27 cellular contexts compared by ENCODE assay signal in genomic region chr12:102534899-102535298, GRCh38. TPM values are rescaled to one million over a fixed set of nuclear protein-coding genes. Genes with fewer than 3 reads are reported as not detected.
DNase-seq lines count a peak whose midpoint lies in the region; ATAC-seq and TF ChIP-seq lines count a peak whose summit lies in the region.
"Had no signal": no experiment of that assay in that cellular context is flagged by ENCODE, and none has a peak within 500 bp of the region (broad histone marks: within the 10 kb centered on the region; RNA-seq: fewer than 3 reads in every experiment).

No MANE protein-coding gene starts in this region.

- no peak overlapping the region for H3K9ac ChIP-seq in GM23248

- in situ Hi-C loops in GM23248 (cut with MboI), result no loop called here

- H3K27ac Mint-ChIP-seq in type B pancreatic cell, result peak overlapping the region; percentile 53
- no peak overlapping the region for H3K27ac Mint-ChIP-seq in activated naive CD4-positive, alpha-beta T cell treated with anti-CD3 and anti-CD28 coated beads for 36 hours
- H3K27ac Mint-ChIP-seq: activated CD4-positive, alpha-beta memory T cell treated with anti-CD3 and anti-CD28 coated beads for 36 hours; activated naive CD8-positive, alpha-beta T cell; activated T-helper 2 cell treated with anti-CD3 and anti-CD28 coated beads, Interferon-gamma antibody, Interleukin-2, Interleukin-4, amounts not matched to agents 10 μg/mL and 5 μg/mL and 100 μg/mL, durations not matched to agents 14 hours and 24 hours and 36 hours; B cell; CD8-positive, alpha-beta memory T cell had no signal

- H3K9me3 ChIP-seq in GM23248 (ENCODE audit: low read depth), result no peaks in the 10 kb centered on the region
- H3K9me3 ChIP-seq in SJSA1 (replicated peaks), result no peaks in the 10 kb centered on the region
- H3K9me3 ChIP-seq: right lobe of liver, thyroid gland had no signal

- H3K27me3 ChIP-seq in GM23248 (replicated peaks; ENCODE audit: insufficient read depth) (no peaks in the 10 kb centered on the region), SJSA1 (replicated peaks) (no peaks in the 10 kb centered on the region)
- H3K27me3 ChIP-seq: right lobe of liver, thyroid gland had no signal

- no peak for TF ChIP-seq CTCF in foreskin fibroblast (IDR thresholded peaks at IDR 0.05; ENCODE audit: low read depth, low read length)
- no peak for TF ChIP-seq CTCF in type B pancreatic cell (conservative IDR thresholded peaks at IDR 0.05)

- H3K36me3 ChIP-seq in GM23248 (ENCODE audit: low read depth) (no peaks in the 10 kb centered on the region), SJSA1 (no peaks in the 10 kb centered on the region)
- H3K36me3 ChIP-seq: right lobe of liver, thyroid gland had no signal

- H4K20me1 ChIP-seq in GM23248 (ENCODE audit: insufficient read depth), result no peaks in the 10 kb centered on the region

- DNase-seq in GM23248, result peak; percentile 73
- DNase-seq in SJSA1 (ENCODE audit: low read depth in 1 of 2, low spot score in 2 of 2), result peak in 1 of 2 experiments; percentile 40
- peak; percentile 49 to 69 for DNase-seq in foreskin fibroblast
- DNase-seq in type B pancreatic cell (ENCODE audit: extremely low spot score, unreplicated experiment), result peak; percentile 69
- DNase-seq in glomerular visceral epithelial cell (ENCODE audit: extremely low spot score), result no peak
- DNase-seq in Ammon's horn (ENCODE audit: low spot score), result no peak
- no peak for DNase-seq in activated naive CD4-positive, alpha-beta T cell treated with anti-CD3 and anti-CD28 coated beads for 36 hours
- DNase-seq: activated CD4-positive, alpha-beta memory T cell treated with anti-CD3 and anti-CD28 coated beads for 36 hours; activated CD8-positive, alpha-beta memory T cell treated with anti-CD3 and anti-CD28 coated beads, Interleukin-2, amount 50 U/mL, for 48 hours; CD8-positive, alpha-beta memory T cell; central memory CD4-positive, alpha-beta T cell; DMS153; GDM1; hippocampal formation; NCI-H1694; NCI-H526 treated with DMSO at 0.1 percent for 48 hours; right lobe of liver; stimulated activated naive CD8-positive, alpha-beta T cell treated with anti-CD3 and anti-CD28 coated beads, Interleukin-15, Interleukin-2, amounts not matched to agents 100 U/mL and 50 U/mL, for 24 hours; T-helper 9 cell; thyroid gland had no signal

- H3K4me2 ChIP-seq in GM23248 (ENCODE audit: unreplicated experiment), result peak overlapping the region; percentile 35

- WGBS in GM23248 (ENCODE audit: low coverage in 1 of 2, low lambda C conversion rate in 2 of 2, missing lambda C conversion rate in 2 of 2), 2 experiments, result 17 to 18% methylated on average over 13 of the region's 13 CpGs

- peaks cover 34% of the 10 kb centered on the region for H3K4me1 Mint-ChIP-seq in type B pancreatic cell (ENCODE audit: unreplicated experiment)
- no peaks in the 10 kb centered on the region for H3K4me1 Mint-ChIP-seq in activated naive CD4-positive, alpha-beta T cell treated with anti-CD3 and anti-CD28 coated beads for 36 hours (ENCODE audit: low read depth)
- H3K4me1 Mint-ChIP-seq: B cell; CD8-positive, alpha-beta memory T cell had no signal

- H3K36me3 Mint-ChIP-seq in type B pancreatic cell, result no peaks in the 10 kb centered on the region
- H3K36me3 Mint-ChIP-seq in activated naive CD4-positive, alpha-beta T cell treated with anti-CD3 and anti-CD28 coated beads for 36 hours (ENCODE audit: low read depth), result no peaks in the 10 kb centered on the region
- H3K36me3 Mint-ChIP-seq: activated CD4-positive, alpha-beta memory T cell treated with anti-CD3 and anti-CD28 coated beads for 36 hours; activated naive CD8-positive, alpha-beta T cell; CD8-positive, alpha-beta memory T cell had no signal

- H3K4me1 ChIP-seq in GM23248 (ENCODE audit: insufficient read depth) (peaks cover 37% of the 10 kb centered on the region), SJSA1 (replicated peaks) (peaks cover 41% of the 10 kb centered on the region)
- H3K4me1 ChIP-seq: right lobe of liver, thyroid gland had no signal

- H3K4me3 Mint-ChIP-seq in type B pancreatic cell, result peak overlapping the region; percentile 16
- H3K4me3 Mint-ChIP-seq in activated naive CD4-positive, alpha-beta T cell treated with anti-CD3 and anti-CD28 coated beads for 36 hours, result no peak overlapping the region
- H3K4me3 Mint-ChIP-seq: activated CD4-positive, alpha-beta memory T cell treated with anti-CD3 and anti-CD28 coated beads for 36 hours; activated naive CD8-positive, alpha-beta T cell; B cell; CD8-positive, alpha-beta memory T cell had no signal

- intact Hi-C loops in activated naive CD4-positive, alpha-beta T cell treated with anti-CD3 and anti-CD28 coated beads for 36 hours (cut with micrococcal nuclease), result no loop called here

- H3K27ac ChIP-seq in GM23248 (no peak overlapping the region), SJSA1 (peak overlapping the region; percentile 41; the same call in 1 of the 2 replicates)
- H3K27ac ChIP-seq: right lobe of liver, thyroid gland had no signal

- ATAC-seq in HG03565 (IDR thresholded peaks at IDR 0.05; ENCODE audit: unreplicated experiment), result no peak
- ATAC-seq: stimulated activated naive CD8-positive, alpha-beta T cell treated with anti-CD3 and anti-CD28 coated beads, Interleukin-15, Interleukin-2, amounts not matched to agents 100 U/mL and 50 U/mL, for 24 hours had no signal

- H3F3A ChIP-seq in GM23248 (ENCODE audit: insufficient read depth), result peaks cover 28% of the 10 kb centered on the region

- H3K9me3 Mint-ChIP-seq in type B pancreatic cell, result no peaks in the 10 kb centered on the region
- no peaks in the 10 kb centered on the region for H3K9me3 Mint-ChIP-seq in activated naive CD4-positive, alpha-beta T cell treated with anti-CD3 and anti-CD28 coated beads for 36 hours
- H3K9me3 Mint-ChIP-seq: activated CD4-positive, alpha-beta memory T cell treated with anti-CD3 and anti-CD28 coated beads for 36 hours; activated T-helper 2 cell treated with anti-CD3 and anti-CD28 coated beads, Interferon-gamma antibody, Interleukin-2, Interleukin-4, amounts not matched to agents 10 μg/mL and 5 μg/mL and 100 μg/mL, durations not matched to agents 14 hours and 24 hours and 36 hours had no signal

- peaks cover 10% of the 10 kb centered on the region for H3K27me3 Mint-ChIP-seq in type B pancreatic cell
- peaks cover 13% of the 10 kb centered on the region for H3K27me3 Mint-ChIP-seq in activated naive CD4-positive, alpha-beta T cell treated with anti-CD3 and anti-CD28 coated beads for 36 hours (ENCODE audit: low read depth)

- peak overlapping the region; percentile 17; the same call in 1 of the 2 replicates for H2AFZ ChIP-seq in GM23248

- H3K79me2 ChIP-seq in GM23248 (ENCODE audit: insufficient read depth), result no peaks in the 10 kb centered on the region

- H3K9me2 ChIP-seq in GM23248 (ENCODE audit: insufficient read depth), result no peaks in the 10 kb centered on the region

- H3K4me3 ChIP-seq in GM23248 (no peak overlapping the region), SJSA1 (no peak overlapping the region), foreskin fibroblast (ENCODE audit: low read depth in 1 of 2, low read length in 2 of 2) (peak overlapping the region in 1 of 2 donors; percentile 4)
- H3K4me3 ChIP-seq: right lobe of liver, thyroid gland had no signal

- CTCF ChIA-PET in activated naive CD4-positive, alpha-beta T cell treated with anti-CD3 and anti-CD28 coated beads for 36 hours (lab: Charles Lee), result no interaction called here

RNA-seq across cellular contexts. Expression of gene IGF1, which starts 54.5 kb away (rescaled TPM):
- total RNA-seq in GM23248 (2014; rRNA removed; shearing (Covaris generic)), result 1.4 and 2.9 TPM in 2 replicates
- 2.1 and 2.3 TPM in 2 replicates for polyA plus RNA-seq in GM23248 (2016; fragmentation: Nextera tagmentation; extraction: Ambion mirVana)
- total RNA-seq in SJSA1 (2014; rRNA removed; shearing (Covaris generic)), result 0.16 and 0.68 TPM in 2 replicates
- total RNA-seq in type B pancreatic cell (ENCODE audit: low replicate concordance), result 8.4 and 16.1 TPM in 2 replicates
- total RNA-seq in activated naive CD4-positive, alpha-beta T cell treated with anti-CD3 and anti-CD28 coated beads for 36 hours, result not detected
- total RNA-seq: activated CD4-positive, alpha-beta memory T cell treated with anti-CD3 and anti-CD28 coated beads for 36 hours; B cell; LHCN-M2; mononuclear cell had no signal
- polyA plus RNA-seq: CD8-positive, alpha-beta memory T cell; neural cell had no signal

Comparison
In these comparisons a context has a peak if more than half of its experiments do, and no peak if none do; other contexts are left out.
1. DNase-seq: peak in GM23248 (single experiment), foreskin fibroblast (2 of 2) and type B pancreatic cell (single experiment); none in glomerular visceral epithelial cell (single experiment), Ammon's horn (single experiment) and activated naive CD4-positive, alpha-beta T cell treated with anti-CD3 and anti-CD28 coated beads for 36 hours (single experiment).